9 cellular contexts compared by ENCODE assay signal in genomic region chr19:45075215-45076028, GRCh38. TPM values are rescaled to one million over a fixed set of nuclear protein-coding genes. Genes with fewer than 3 reads are reported as not detected.
DNase-seq lines count a peak whose midpoint lies in the region; ATAC-seq and TF ChIP-seq lines count a peak whose summit lies in the region.
"Had no signal": no experiment of that assay in that cellular context is flagged by ENCODE, and none has a peak within 500 bp of the region (broad histone marks: within the 10 kb centered on the region; RNA-seq: fewer than 3 reads in every experiment).

No MANE protein-coding gene starts in this region.

- H3K4me3 ChIP-seq in SU-DHL-6 (ENCODE audit: insufficient read depth, low read length, poor library complexity, severe bottlenecking) (peak overlapping the region; percentile 93), colonic mucosa (peak overlapping the region; percentile 66)

- H3K36me3 ChIP-seq in SU-DHL-6 (ENCODE audit: low read length) (peaks cover 8% of the 10 kb centered on the region; the same call in 1 of the 2 replicates), colonic mucosa (no peaks in the 10 kb centered on the region)

- peaks cover 29% of the 10 kb centered on the region for H3F3A ChIP-seq in SU-DHL-6 (ENCODE audit: insufficient read depth)

- H3K27me3 Mint-ChIP-seq in stimulated activated memory B cell treated with anti-CD40 and anti-IgM and Interleukin-4, amounts not matched to agents 10 μg/mL and 1 μg/mL and 100 μg/mL, for 72 hours = no peaks in the 10 kb centered on the region

- H3K4me2 ChIP-seq in SU-DHL-6 (ENCODE audit: low read depth, low read length, poor library complexity, severe bottlenecking) = peak overlapping the region; percentile 88

- H3K9me3 Mint-ChIP-seq in stimulated activated memory B cell treated with anti-CD40 and anti-IgM and Interleukin-4, amounts not matched to agents 10 μg/mL and 1 μg/mL and 100 μg/mL, for 72 hours = no peaks in the 10 kb centered on the region

- H3K27me3 ChIP-seq in SU-DHL-6 (ENCODE audit: low read length) (no peaks in the 10 kb centered on the region), colonic mucosa (no peaks in the 10 kb centered on the region)

- H3K9ac ChIP-seq in SU-DHL-6 (ENCODE audit: low read length) (peak overlapping the region; percentile 96), colonic mucosa (ENCODE audit: low read depth in 2 of 2, low read length in 2 of 2) (peak overlapping the region; percentile 81 to 92)

- H3K36me3 Mint-ChIP-seq in stimulated activated memory B cell treated with anti-CD40 and anti-IgM and Interleukin-4, amounts not matched to agents 10 μg/mL and 1 μg/mL and 100 μg/mL, for 72 hours = peaks cover 31% of the 10 kb centered on the region

- peak overlapping the region; percentile 96 for H3K27ac ChIP-seq in SU-DHL-6 (ENCODE audit: low read depth, low read length)
- peak overlapping the region; percentile 77 for H3K27ac ChIP-seq in colonic mucosa

- H4K20me1 ChIP-seq in SU-DHL-6 (ENCODE audit: low read depth, low read length) = peaks cover 9% of the 10 kb centered on the region

- H3K9me3 ChIP-seq in SU-DHL-6 (ENCODE audit: insufficient read depth, low read length) (no peaks in the 10 kb centered on the region), colonic mucosa (no peaks in the 10 kb centered on the region)

- peaks cover 50% of the 10 kb centered on the region for H3K79me2 ChIP-seq in SU-DHL-6 (ENCODE audit: insufficient read depth, low read length)

- peaks cover 67% of the 10 kb centered on the region for H3K4me1 Mint-ChIP-seq in stimulated activated memory B cell treated with anti-CD40 and anti-IgM and Interleukin-4, amounts not matched to agents 10 μg/mL and 1 μg/mL and 100 μg/mL, for 72 hours

- peak; percentile 58 for DNase-seq in NCI-H2029 (lab: John Stamatoyannopoulos, UW)
- DNase-seq in NCI-H2029 treated with DMSO at 0.1 percent for 48 hours (lab: John Stamatoyannopoulos, UW) = no peak
- peak; percentile 81 for DNase-seq in HuH-7 (ENCODE audit: low spot score)
- DNase-seq in colonic mucosa = peak; percentile 92
- DNase-seq in left lobe of liver (ENCODE audit: low spot score) = peak; percentile 59
- DNase-seq: DND-41 had no signal

- intact Hi-C loops in colonic mucosa (cut with DNase I) = no loop called here

- ATAC-seq in GM21717 (IDR thresholded peaks at IDR 0.05; ENCODE audit: unreplicated experiment) (peak; percentile 41), left lobe of liver (peak; percentile 21)
- peak; percentile 89 for ATAC-seq in stimulated activated memory B cell treated with anti-CD40 and anti-IgM and Interleukin-4, amounts not matched to agents 10 μg/mL and 1 μg/mL and 100 μg/mL, for 72 hours

- no peak overlapping the region for H2AFZ ChIP-seq in SU-DHL-6 (ENCODE audit: low read depth, low read length, severe bottlenecking)

- H3K4me3 Mint-ChIP-seq in stimulated activated memory B cell treated with anti-CD40 and anti-IgM and Interleukin-4, amounts not matched to agents 10 μg/mL and 1 μg/mL and 100 μg/mL, for 72 hours = peak overlapping the region; percentile 96

- H3K4me1 ChIP-seq in colonic mucosa = peaks cover 21% of the 10 kb centered on the region

- H3K9me2 ChIP-seq in SU-DHL-6 (replicated peaks; ENCODE audit: insufficient read depth, low read length) = no peaks in the 10 kb centered on the region

- TF ChIP-seq CTCF in SU-DHL-6 (IDR thresholded peaks at IDR 0.05; ENCODE audit: insufficient read depth, low read length, poor library complexity, severe bottlenecking) = no peak
- no peak for TF ChIP-seq CTCF in colonic mucosa (IDR thresholded peaks at IDR 0.05)

- H3K27ac Mint-ChIP-seq in stimulated activated memory B cell treated with anti-CD40 and anti-IgM and Interleukin-4, amounts not matched to agents 10 μg/mL and 1 μg/mL and 100 μg/mL, for 72 hours = peak overlapping the region; percentile 94

RNA-seq across cellular contexts. Expression of gene ZNF296, which starts 0.9 kb away (rescaled TPM):
- total RNA-seq in colonic mucosa = 1 to 10 TPM; 3.4 to 7.0 TPM
- 0.35 TPM for total RNA-seq in left lobe of liver

RNA-seq across cellular contexts. Expression of gene GEMIN7, which starts 3.6 kb away (rescaled TPM):
- total RNA-seq in colonic mucosa = 10 to 100 TPM; 22.4 to 37.5 TPM
- 11.7 TPM for total RNA-seq in left lobe of liver

RNA-seq across cellular contexts. Expression of gene PPP1R37, which starts 17.6 kb away (rescaled TPM):
- total RNA-seq in colonic mucosa = 10 to 100 TPM; 28.2 to 46.9 TPM
- 11.3 TPM for total RNA-seq in left lobe of liver

RNA-seq across cellular contexts. Expression of gene CLASRP, which starts 36.6 kb away (rescaled TPM):
- total RNA-seq in colonic mucosa (10 to 100 TPM; 53.5 to 82.6 TPM), left lobe of liver (50.5 TPM)

Comparison
In these comparisons a context has a peak if more than half of its experiments do, and no peak if none do; other contexts are left out.
1. ATAC-seq: peak in every context shown above with its lines; median percentile 89 in stimulated activated memory B cell treated with anti-CD40 and anti-IgM and Interleukin-4, amounts not matched to agents 10 μg/mL and 1 μg/mL and 100 μg/mL, for 72 hours; 41 in GM21717; 21 in left lobe of liver.